ENCODE assay signal across 8 cellular contexts in genomic region chr2:55268288-55268906, GRCh38. TPM values are rescaled to one million over a fixed set of nuclear protein-coding genes. Genes with fewer than 3 reads are reported as not detected.
DNase-seq lines count a peak whose midpoint lies in the region; TF ChIP-seq lines count a peak whose summit lies in the region.

No MANE protein-coding gene starts in this region.

- peak overlapping the region; percentile 84 for H3K9ac ChIP-seq in BLaER1

- peak overlapping the region; percentile 85 for H3K27ac ChIP-seq in BLaER1
- H3K27ac ChIP-seq in breast epithelium, result peak overlapping the region; percentile 81 to 82

- peaks cover 18% of the 10 kb centered on the region for H3K4me1 ChIP-seq in BLaER1
- no peaks in the 10 kb centered on the region for H3K4me1 ChIP-seq in breast epithelium

- TF ChIP-seq POLR2A in breast epithelium (IDR thresholded peaks at IDR 0.05), result no peak

- peaks cover 4% of the 10 kb centered on the region for H3K36me3 Mint-ChIP-seq in mesothelial cell of epicardium

- TF ChIP-seq CTCF in breast epithelium (IDR thresholded peaks at IDR 0.05) (no peak), mesothelial cell of epicardium (IDR thresholded peaks at IDR 0.05; ENCODE audit: unreplicated experiment) (no peak)

- no peaks in the 10 kb centered on the region for H3K27me3 Mint-ChIP-seq in mesothelial cell of epicardium (ENCODE audit: low read depth)

- no peaks in the 10 kb centered on the region for H3K9me3 Mint-ChIP-seq in mesothelial cell of epicardium

- H3K27ac Mint-ChIP-seq in mesothelial cell of epicardium, result peak overlapping the region; percentile 98

- H3K9me3 ChIP-seq in BLaER1, result no peaks in the 10 kb centered on the region
- no peaks in the 10 kb centered on the region for H3K9me3 ChIP-seq in breast epithelium

- peak overlapping the region; percentile 93 for H3K4me3 Mint-ChIP-seq in mesothelial cell of epicardium

- no peaks in the 10 kb centered on the region for H4K20me1 ChIP-seq in BLaER1

- H3K27me3 ChIP-seq in BLaER1 (no peaks in the 10 kb centered on the region), breast epithelium (no peaks in the 10 kb centered on the region)

- H3K4me2 ChIP-seq in BLaER1, result peak overlapping the region; percentile 82

- H3K36me3 ChIP-seq in BLaER1, result peaks cover 27% of the 10 kb centered on the region
- no peaks in the 10 kb centered on the region for H3K36me3 ChIP-seq in breast epithelium

- DNase-seq in Jurkat, Clone E6-1 (ENCODE audit: low read depth, low spot score), result no peak
- DNase-seq in breast epithelium (ENCODE audit: low spot score in 2 of 2) (no peak), mesothelial cell of epicardium (ENCODE audit: low spot score in 2 of 2, unreplicated experiment in 2 of 2) (no peak), retina (no peak), mucosa of gallbladder (ENCODE audit: low spot score) (no peak), AG20443 (ENCODE audit: low spot score) (no peak), OCI-M2 (lab: John Stamatoyannopoulos, UW; ENCODE audit: unreplicated experiment) (no peak)

- H3K4me3 ChIP-seq in BLaER1 (peak overlapping the region; percentile 77), breast epithelium (peak overlapping the region; percentile 51 to 72 (median 66))
- H3K4me3 ChIP-seq in Jurkat, Clone E6-1 (ENCODE audit: low read length), result peak overlapping the region; percentile 74

- H3K4me1 Mint-ChIP-seq in mesothelial cell of epicardium, result peaks cover 18% of the 10 kb centered on the region

- intact Hi-C loops in breast epithelium (cut with DNase I; ENCODE audit: low total_unique reads), result no loop called here

RNA-seq across cellular contexts. Expression of gene MTIF2, which starts 0.6 kb away (rescaled TPM):
- 35.2 TPM for polyA plus RNA-seq in Jurkat, Clone E6-1 (2012; ENCODE audit: insufficient read depth, insufficient read length)
- total RNA-seq in breast epithelium (10 to 100 TPM; 23.2 to 25.3 (median 23.6) TPM), mesothelial cell of epicardium (22.1 to 24.5 TPM (median 22.8 TPM) in 3 replicates), mucosa of gallbladder (22.8 TPM)

RNA-seq across cellular contexts. Expression of gene RPS27A, which starts 35.9 kb away (rescaled TPM):
- polyA plus RNA-seq in Jurkat, Clone E6-1 (2012; ENCODE audit: insufficient read depth, insufficient read length), result 2,124 TPM
- total RNA-seq in breast epithelium (1,000 to 10,000 TPM; 1,531 to 3,365 (median 3,229) TPM), mesothelial cell of epicardium (795 to 840 TPM (median 827 TPM) in 3 replicates), mucosa of gallbladder (605 TPM)

RNA-seq across cellular contexts. Expression of gene CLHC1, which starts 36.3 kb away (rescaled TPM):
- 5.1 TPM for polyA plus RNA-seq in Jurkat, Clone E6-1 (2012; ENCODE audit: insufficient read depth, insufficient read length)
- 10 to 100 TPM in 2 of 3 donors, 1 to 10 TPM in 1; 3.5 to 20.8 (median 17.7) TPM for total RNA-seq in breast epithelium
- 38.0 to 46.7 TPM (median 40.5 TPM) in 3 replicates for total RNA-seq in mesothelial cell of epicardium
- 20.1 TPM for total RNA-seq in mucosa of gallbladder
